ENCODE assay signal across 8 cellular contexts in the genomic region with DNA sequence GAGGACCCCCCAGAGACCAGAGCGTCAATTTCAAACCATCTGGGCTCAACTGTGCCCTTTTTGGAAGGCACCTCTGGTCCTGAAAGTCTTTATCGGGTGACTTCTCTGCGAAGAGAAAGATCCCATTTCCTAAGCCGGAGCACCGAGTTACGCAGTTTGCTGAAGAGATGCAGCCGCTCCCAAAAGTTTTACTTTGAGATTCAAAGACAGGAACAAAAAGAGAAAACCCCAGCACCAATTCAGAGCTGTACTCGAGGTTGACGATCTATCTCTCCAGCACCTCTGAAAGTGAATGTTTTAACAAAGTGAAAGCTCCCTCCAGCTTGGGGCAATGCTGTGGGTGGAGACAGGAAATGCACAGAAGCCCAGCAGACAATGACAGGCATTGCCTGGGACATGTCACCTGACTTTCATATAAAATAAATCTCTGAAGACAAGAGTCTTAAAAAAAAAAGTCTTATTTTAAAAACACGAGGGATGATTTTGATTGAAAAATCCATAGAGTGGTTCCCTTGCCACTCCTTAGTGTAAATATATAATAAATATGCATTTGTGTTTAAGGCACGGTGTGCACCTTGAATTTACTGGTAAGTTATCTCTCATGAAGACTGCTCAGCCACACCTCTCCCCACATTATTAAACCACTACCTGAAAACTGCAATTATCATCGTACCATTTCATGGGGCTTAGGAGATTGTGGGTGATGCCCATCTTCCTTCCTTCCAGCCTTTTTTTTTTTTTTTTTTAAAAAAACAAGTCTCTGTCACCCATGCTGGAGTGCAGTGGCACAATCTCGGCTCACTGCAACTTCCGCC.
DNase-seq lines count a peak whose midpoint lies in the region; ATAC-seq, FAIRE-seq and TF ChIP-seq lines count a peak whose summit lies in the region.

No MANE protein-coding gene starts in this region.

- no TSS peak for BruUV-seq in MCF 10A (replicated peaks; lab: Mats Ljungman, UMichigan)

- intact Hi-C loops in MCF 10A (cut with micrococcal nuclease): no loop called here

- no peak for FAIRE-seq in frontal cortex (lab: Jason Lieb, UNC)

- H3K36me3 Mint-ChIP-seq in MCF 10A (ENCODE audit: insufficient read depth, unreplicated experiment): no peaks in the 10 kb centered on the region

- no peaks in the 10 kb centered on the region for H3K27me3 Mint-ChIP-seq in MCF 10A (ENCODE audit: insufficient read depth, unreplicated experiment)

- no peaks in the 10 kb centered on the region for H3K9me3 Mint-ChIP-seq in MCF 10A (ENCODE audit: unreplicated experiment)

- TF ChIP-seq CTCF in MCF 10A (IDR thresholded peaks at IDR 0.05; ENCODE audit: unreplicated experiment): no peak

- peak; percentile 83 for ATAC-seq in HG03342 (IDR thresholded peaks at IDR 0.05; ENCODE audit: unreplicated experiment)

- peaks cover 6% of the 10 kb centered on the region for H3K4me1 Mint-ChIP-seq in MCF 10A (ENCODE audit: insufficient read depth, unreplicated experiment)

- DNase-seq in DMS153 treated with DMSO at 0.1 percent for 48 hours (lab: John Stamatoyannopoulos, UW; ENCODE audit: unreplicated experiment) (peak; percentile 20), DMS153 (lab: John Stamatoyannopoulos, UW) (no peak), T-helper 2 cell (peak; percentile 28 to 94 (median 67)), MCF 10A (ENCODE audit: unreplicated experiment) (peak; percentile 58), islet precursor cell (peak; percentile 72), frontal cortex (ENCODE audit: low spot score in 2 of 2) (no peak)
- DNase-seq in stimulated activated CD4-positive, alpha-beta T cell treated with anti-CD3 and anti-CD28 coated beads, Interleukin-2, amount 100 ng/mL, for 24 hours: peak; percentile 63 to 71

- H3K27ac Mint-ChIP-seq in MCF 10A (ENCODE audit: low read depth, unreplicated experiment): peak overlapping the region; percentile 86

- CTCF ChIA-PET in MCF 10A (lab: Yijun Ruan, JAX): interaction anchor here (0.6 to 1.3 kb wide), 3 partner anchors 11 to 78 kb away, joined by 3 to 4 read pairs (median 3); no protein-coding TSS in a partner anchor

- POLR2A ChIA-PET in MCF 10A (lab: Yijun Ruan, JAX): interaction anchor here (0.7 to 2.5 kb wide), 6 partner anchors 14 to 90 kb away, joined by 4 to 11 read pairs (median 7); a partner anchor contains a TSS

- peak overlapping the region; percentile 83 for H3K4me3 Mint-ChIP-seq in MCF 10A (ENCODE audit: unreplicated experiment)

Comparison
In these comparisons a context has a peak if more than half of its experiments do, and no peak if none do; other contexts are left out.
1. DNase-seq: peak in DMS153 treated with DMSO at 0.1 percent for 48 hours (single experiment), T-helper 2 cell (5 of 5), MCF 10A (single experiment), islet precursor cell (single experiment) and stimulated activated CD4-positive, alpha-beta T cell treated with anti-CD3 and anti-CD28 coated beads, Interleukin-2, amount 100 ng/mL, for 24 hours (2 of 2); none in DMS153 (single experiment) and frontal cortex (0 of 2).